Comparison of ENCODE assay signal across 28 cellular contexts in the genomic region with DNA sequence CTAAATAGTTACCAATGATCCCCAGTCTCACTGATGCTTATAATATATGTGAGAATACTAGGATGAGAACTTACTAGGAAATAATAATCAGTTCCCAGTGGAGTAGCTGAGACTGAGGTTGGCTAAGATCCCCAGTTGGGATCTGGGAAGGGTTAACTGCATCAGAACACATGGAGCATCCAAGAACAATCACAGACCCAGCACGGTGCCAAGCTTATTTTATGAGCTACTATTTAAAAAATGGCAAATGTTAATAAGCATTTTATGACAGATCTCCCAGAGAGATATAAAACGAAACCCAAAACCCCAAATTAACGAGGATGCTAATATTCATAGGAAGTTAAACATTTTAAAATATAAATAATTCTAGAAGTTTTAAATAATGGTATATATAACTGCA.
"Had no signal": no experiment of that assay in that cellular context is flagged by ENCODE, and none has a peak within 500 bp of the region (broad histone marks: within the 10 kb centered on the region; RNA-seq: fewer than 3 reads in every experiment).

No MANE protein-coding gene starts in this region.

- H3K27ac ChIP-seq: neural progenitor cell, ovary, parathyroid adenoma, psoas muscle, right lobe of liver, sigmoid colon, stomach, thoracic aorta, thyroid gland, tibial nerve, vagina had no signal

- FAIRE-seq: small intestine, urothelium cell line had no signal

- H3K4me3 Mint-ChIP-seq: nephron; neural progenitor cell; stimulated activated effector memory CD8-positive, alpha-beta T cell treated with anti-CD3 and anti-CD28 coated beads, Interleukin-12 subunit alpha, Interleukin-12 subunit beta, amount 100 ng/mL, for 72 hours; stimulated activated naive B cell treated with anti-CD40 and anti-IgM and Interleukin-4, amounts not matched to agents 10 μg/mL and 1 μg/mL and 100 μg/mL, for 72 hours; stimulated activated naive CD8-positive, alpha-beta T cell treated with anti-CD3 and anti-CD28 coated beads, Interleukin-15, Interleukin-2, amounts not matched to agents 100 ng/mL and 50 ng/mL, for 24 hours had no signal

- DNase-seq: occipital lobe; ovary; posterior cingulate gyrus; psoas muscle; right cardiac atrium; right lobe of liver; sigmoid colon; small intestine; stimulated activated CD4-positive, alpha-beta T cell treated with anti-CD3 and anti-CD28 coated beads, Interleukin-15, amount 100 ng/mL, for 24 hours; stimulated activated CD4-positive, alpha-beta T cell treated with anti-CD3 and anti-CD28 coated beads, Interleukin-2, amount 100 ng/mL, for 24 hours; stimulated activated CD4-positive, alpha-beta T cell treated with anti-CD3 and anti-CD28 coated beads, Interleukin-2, amount 100 ng/mL, for 48 hours; stimulated activated CD4-positive, alpha-beta T cell treated with anti-CD3 and anti-CD28 coated beads, Interleukin-4, amount 100 ng/mL, for 24 hours; stimulated activated naive B cell treated with anti-CD40 and anti-IgM and Interleukin-4, amounts not matched to agents 10 μg/mL and 1 μg/mL and 100 μg/mL, for 72 hours; stimulated activated naive CD4-positive, alpha-beta T cell treated with Interleukin-2 at 50 U/mL for 16 hours; stomach; thyroid gland; trophoblast cell; upper lobe of left lung had no signal

- H3K27ac Mint-ChIP-seq: nephron; neural progenitor cell; progenitor cell of endocrine pancreas; stimulated activated effector memory CD8-positive, alpha-beta T cell treated with anti-CD3 and anti-CD28 coated beads, Interleukin-12 subunit alpha, Interleukin-12 subunit beta, amount 100 ng/mL, for 72 hours; stimulated activated naive B cell treated with anti-CD40 and anti-IgM and Interleukin-4, amounts not matched to agents 10 μg/mL and 1 μg/mL and 100 μg/mL, for 72 hours; stimulated activated naive CD8-positive, alpha-beta T cell treated with anti-CD3 and anti-CD28 coated beads, Interleukin-15, Interleukin-2, amounts not matched to agents 100 ng/mL and 50 ng/mL, for 24 hours had no signal

- H3K9me3 Mint-ChIP-seq: nephron; neural progenitor cell; stimulated activated effector memory CD8-positive, alpha-beta T cell treated with anti-CD3 and anti-CD28 coated beads, Interleukin-12 subunit alpha, Interleukin-12 subunit beta, amount 100 ng/mL, for 72 hours; stimulated activated naive B cell treated with anti-CD40 and anti-IgM and Interleukin-4, amounts not matched to agents 10 μg/mL and 1 μg/mL and 100 μg/mL, for 72 hours; stimulated activated naive CD8-positive, alpha-beta T cell treated with anti-CD3 and anti-CD28 coated beads, Interleukin-15, Interleukin-2, amounts not matched to agents 100 ng/mL and 50 ng/mL, for 24 hours had no signal

- ATAC-seq: psoas muscle; right cardiac atrium; right lobe of liver; stimulated activated effector memory CD8-positive, alpha-beta T cell treated with anti-CD3 and anti-CD28 coated beads, Interleukin-12 subunit alpha, Interleukin-12 subunit beta, amount 100 ng/mL, for 72 hours; stimulated activated naive B cell treated with anti-CD40 and anti-IgM and Interleukin-4, amounts not matched to agents 10 μg/mL and 1 μg/mL and 100 μg/mL, for 72 hours had no signal

- H3K4me1 Mint-ChIP-seq: nephron; neural progenitor cell; stimulated activated effector memory CD8-positive, alpha-beta T cell treated with anti-CD3 and anti-CD28 coated beads, Interleukin-12 subunit alpha, Interleukin-12 subunit beta, amount 100 ng/mL, for 72 hours; stimulated activated naive B cell treated with anti-CD40 and anti-IgM and Interleukin-4, amounts not matched to agents 10 μg/mL and 1 μg/mL and 100 μg/mL, for 72 hours had no signal

- H3K36me3 Mint-ChIP-seq: neural progenitor cell; stimulated activated effector memory CD8-positive, alpha-beta T cell treated with anti-CD3 and anti-CD28 coated beads, Interleukin-12 subunit alpha, Interleukin-12 subunit beta, amount 100 ng/mL, for 72 hours; stimulated activated naive B cell treated with anti-CD40 and anti-IgM and Interleukin-4, amounts not matched to agents 10 μg/mL and 1 μg/mL and 100 μg/mL, for 72 hours had no signal

- H3K27me3 Mint-ChIP-seq: progenitor cell of endocrine pancreas; stimulated activated naive B cell treated with anti-CD40 and anti-IgM and Interleukin-4, amounts not matched to agents 10 μg/mL and 1 μg/mL and 100 μg/mL, for 72 hours; stimulated activated naive CD8-positive, alpha-beta T cell treated with anti-CD3 and anti-CD28 coated beads, Interleukin-15, Interleukin-2, amounts not matched to agents 100 ng/mL and 50 ng/mL, for 24 hours had no signal
